In the genomic region with DNA sequence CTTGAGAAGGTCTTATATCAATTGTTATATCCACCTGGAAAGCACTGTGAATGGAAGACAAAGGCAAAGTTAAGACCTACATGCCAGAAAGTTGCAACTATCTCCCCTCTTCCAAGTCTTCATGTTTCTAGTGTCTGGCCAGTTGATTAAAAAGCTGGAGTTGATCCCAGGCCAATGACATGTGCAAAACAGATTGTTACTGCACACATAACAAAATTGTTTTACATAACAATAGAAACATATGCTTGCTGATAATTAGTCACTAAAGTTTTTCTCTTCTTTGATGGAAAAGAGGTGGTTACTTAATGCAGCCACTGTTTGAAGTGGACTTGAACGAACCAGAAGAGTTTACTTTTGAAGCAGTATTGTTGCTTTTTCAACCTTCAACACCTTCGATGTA, we compare ENCODE assay signal across 24 cellular contexts.
A peak's percentile ranks its signal among the peaks of the same experiment; 100 is the strongest.
DNase-seq lines count a peak whose midpoint lies in the region; ATAC-seq and TF ChIP-seq lines count a peak whose summit lies in the region.
"Had no signal": no experiment of that assay in that cellular context is flagged by ENCODE, and none has a peak within 500 bp of the region (broad histone marks: within the 10 kb centered on the region; RNA-seq: fewer than 3 reads in every experiment).

No MANE protein-coding gene starts in this region.

- peak overlapping the region; percentile 87 for H3K27ac ChIP-seq in vagina
- H3K27ac ChIP-seq: 22Rv1 had no signal

- intact Hi-C loops in natural killer cell (cut with micrococcal nuclease) (loop anchor here (5.0 kb wide), 1 partner anchor 40 kb away; no protein-coding TSS in a partner anchor), vagina (cut with DNase I) (no loop called here)
- intact Hi-C loops in activated naive CD4-positive, alpha-beta T cell treated with anti-CD3 and anti-CD28 coated beads for 36 hours (cut with micrococcal nuclease): no loop called here

- peaks cover 67% of the 10 kb centered on the region for H3K4me1 ChIP-seq in vagina

- TF ChIP-seq CTCF in natural killer cell (IDR thresholded peaks at IDR 0.05): no peak
- no peak for TF ChIP-seq CTCF in vagina (IDR thresholded peaks at IDR 0.05)

- no peak for ATAC-seq in natural killer cell
- ATAC-seq: activated CD8-positive, alpha-beta memory T cell treated with anti-CD3 and anti-CD28 coated beads, Interleukin-2, amount 10 ng/mL, durations not matched to agents 7 days and 5 days; stimulated activated effector memory CD8-positive, alpha-beta T cell treated with anti-CD3 and anti-CD28 coated beads, Interleukin-12 subunit alpha, Interleukin-12 subunit beta, amount 100 ng/mL, for 72 hours had no signal

- H3K27ac Mint-ChIP-seq in natural killer cell: peak overlapping the region; percentile 53 to 90
- H3K27ac Mint-ChIP-seq in activated naive CD4-positive, alpha-beta T cell treated with anti-CD3 and anti-CD28 coated beads for 36 hours: no peak overlapping the region
- H3K27ac Mint-ChIP-seq: activated CD8-positive, alpha-beta memory T cell treated with anti-CD3 and anti-CD28 coated beads, Interleukin-2, amount 10 ng/mL, durations not matched to agents 7 days and 5 days; stimulated activated effector memory CD8-positive, alpha-beta T cell treated with anti-CD3 and anti-CD28 coated beads, Interleukin-12 subunit alpha, Interleukin-12 subunit beta, amount 100 ng/mL, for 72 hours; T-helper 2 cell treated with Interferon-gamma antibody and Interleukin-4, amounts not matched to agents 5 μg/mL and 100 μg/mL, for 36 hours had no signal

- TF ChIP-seq POLR2A in vagina (IDR thresholded peaks at IDR 0.05): no peak

- CTCF ChIA-PET in activated naive CD4-positive, alpha-beta T cell treated with anti-CD3 and anti-CD28 coated beads for 36 hours (lab: Charles Lee): no interaction called here

- H3K27me3 ChIP-seq in vagina: no peaks in the 10 kb centered on the region
- H3K27me3 ChIP-seq: ascending aorta had no signal

- H3K9me3 Mint-ChIP-seq in natural killer cell: no peaks in the 10 kb centered on the region
- H3K9me3 Mint-ChIP-seq in activated naive CD4-positive, alpha-beta T cell treated with anti-CD3 and anti-CD28 coated beads for 36 hours: no peaks in the 10 kb centered on the region
- H3K9me3 Mint-ChIP-seq: stimulated activated effector memory CD8-positive, alpha-beta T cell treated with anti-CD3 and anti-CD28 coated beads, Interleukin-12 subunit alpha, Interleukin-12 subunit beta, amount 100 ng/mL, for 72 hours; T-helper 2 cell treated with Interferon-gamma antibody and Interleukin-4, amounts not matched to agents 5 μg/mL and 100 μg/mL, for 36 hours had no signal

- peak; percentile 31 for DNase-seq in DMS 273 (lab: John Stamatoyannopoulos, UW; ENCODE audit: unreplicated experiment)
- no peak for DNase-seq in DMS 273 treated with DMSO at 0.1 percent for 48 hours (lab: John Stamatoyannopoulos, UW)
- DNase-seq in fibroblast of gingiva (ENCODE audit: low read depth): peak; percentile 52
- no peak for DNase-seq in natural killer cell
- DNase-seq in vagina (ENCODE audit: extremely low spot score in 2 of 2): no peak
- no peak for DNase-seq in activated naive CD4-positive, alpha-beta T cell treated with anti-CD3 and anti-CD28 coated beads for 36 hours
- DNase-seq in iPS-NIHi7 (ENCODE audit: extremely low spot score): no peak
- DNase-seq in T-helper 9 cell: no peak
- DNase-seq: activated CD4-positive, alpha-beta T cell treated with anti-CD3 and anti-CD28 coated beads, Interleukin-2, amount 50 U/mL, for 1 hour; activated CD8-positive, alpha-beta memory T cell treated with anti-CD3 and anti-CD28 coated beads, Interleukin-2, amount 10 ng/mL, durations not matched to agents 7 days and 5 days; activated naive CD4-positive, alpha-beta T cell treated with anti-CD3 and anti-CD28 coated beads, Interleukin-2, amount 50 U/mL, for 16 hours; central memory CD4-positive, alpha-beta T cell; GDM1; Kasumi-1; MV-4-11; NCI-H187 treated with DMSO at 0.1 percent for 48 hours; NCI-H2227 treated with DMSO at 0.1 percent for 48 hours; NCI-H774; retina had no signal

- no peaks in the 10 kb centered on the region for H3K27me3 Mint-ChIP-seq in natural killer cell (ENCODE audit: low read depth in 2 of 2)
- H3K27me3 Mint-ChIP-seq in activated naive CD4-positive, alpha-beta T cell treated with anti-CD3 and anti-CD28 coated beads for 36 hours (ENCODE audit: low read depth): no peaks in the 10 kb centered on the region
- H3K27me3 Mint-ChIP-seq: activated CD8-positive, alpha-beta memory T cell treated with anti-CD3 and anti-CD28 coated beads, Interleukin-2, amount 10 ng/mL, durations not matched to agents 7 days and 5 days had no signal

- no peak overlapping the region for H3K4me3 ChIP-seq in vagina
- H3K4me3 ChIP-seq: ascending aorta, thoracic aorta had no signal

- H3K36me3 ChIP-seq in vagina: peaks cover 0 to 27% of the 10 kb centered on the region in 2 donors
- H3K36me3 ChIP-seq: thoracic aorta had no signal

- H3K4me3 Mint-ChIP-seq in natural killer cell: no peak overlapping the region
- no peak overlapping the region for H3K4me3 Mint-ChIP-seq in activated naive CD4-positive, alpha-beta T cell treated with anti-CD3 and anti-CD28 coated beads for 36 hours
- H3K4me3 Mint-ChIP-seq: activated CD8-positive, alpha-beta memory T cell treated with anti-CD3 and anti-CD28 coated beads, Interleukin-2, amount 10 ng/mL, durations not matched to agents 7 days and 5 days; stimulated activated effector memory CD8-positive, alpha-beta T cell treated with anti-CD3 and anti-CD28 coated beads, Interleukin-12 subunit alpha, Interleukin-12 subunit beta, amount 100 ng/mL, for 72 hours; T-helper 2 cell treated with Interferon-gamma antibody and Interleukin-4, amounts not matched to agents 5 μg/mL and 100 μg/mL, for 36 hours had no signal

- H3K36me3 Mint-ChIP-seq in natural killer cell: peaks cover 26% of the 10 kb centered on the region
- peaks cover 3% of the 10 kb centered on the region for H3K36me3 Mint-ChIP-seq in activated naive CD4-positive, alpha-beta T cell treated with anti-CD3 and anti-CD28 coated beads for 36 hours (ENCODE audit: low read depth)

- peaks cover 81 to 85% of the 10 kb centered on the region in 2 donors for H3K4me1 Mint-ChIP-seq in natural killer cell
- H3K4me1 Mint-ChIP-seq in activated naive CD4-positive, alpha-beta T cell treated with anti-CD3 and anti-CD28 coated beads for 36 hours (ENCODE audit: low read depth): peaks cover 27% of the 10 kb centered on the region

- no peaks in the 10 kb centered on the region for H3K9me3 ChIP-seq in vagina
- H3K9me3 ChIP-seq: ascending aorta, thoracic aorta had no signal

Comparison
In these comparisons a context has a peak if more than half of its experiments do, and no peak if none do; other contexts are left out.
1. DNase-seq: peak in DMS 273 (single experiment) and fibroblast of gingiva (single experiment); none in DMS 273 treated with DMSO at 0.1 percent for 48 hours (single experiment), natural killer cell (single experiment), vagina (0 of 2), activated naive CD4-positive, alpha-beta T cell treated with anti-CD3 and anti-CD28 coated beads for 36 hours (single experiment), iPS-NIHi7 (single experiment) and T-helper 9 cell (single experiment).